Comparison of ENCODE assay signal across 15 cellular contexts in the genomic region with DNA sequence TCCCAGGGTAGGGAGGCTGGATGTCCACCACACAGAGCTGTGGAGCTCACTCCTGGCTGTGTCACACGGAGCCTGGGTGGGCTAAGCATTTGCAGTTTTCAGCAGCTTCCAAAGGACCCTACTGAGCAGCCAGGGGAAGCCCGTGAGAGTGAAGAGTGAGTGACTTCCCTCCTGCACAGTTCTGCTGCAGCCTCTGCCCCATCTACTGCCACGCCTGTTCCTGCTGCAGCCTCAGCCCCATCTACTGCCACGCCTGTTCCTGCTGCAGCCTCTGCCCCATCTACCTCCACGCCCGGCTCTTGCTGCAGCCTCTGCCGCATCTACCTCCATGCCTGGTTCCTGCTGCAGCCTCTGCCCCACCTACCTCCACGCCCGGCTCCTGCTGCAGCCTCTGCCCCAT. TPM values are rescaled to one million over a fixed set of nuclear protein-coding genes. Genes with fewer than 3 reads are reported as not detected.
DNase-seq lines count a peak whose midpoint lies in the region; ATAC-seq and TF ChIP-seq lines count a peak whose summit lies in the region.
"Had no signal": no experiment of that assay in that cellular context is flagged by ENCODE, and none has a peak within 500 bp of the region (broad histone marks: within the 10 kb centered on the region; RNA-seq: fewer than 3 reads in every experiment).

No MANE protein-coding gene starts in this region.

- H3K27ac Mint-ChIP-seq in activated naive CD8-positive, alpha-beta T cell treated with anti-CD3 and anti-CD28 coated beads, Interleukin-2, amount 10 ng/mL, durations not matched to agents 7 days and 5 days, result peak overlapping the region; percentile 51
- H3K27ac Mint-ChIP-seq in activated naive CD8-positive, alpha-beta T cell treated with anti-CD3 and anti-CD28 coated beads, Interleukin-2, amount 50 U/mL, for 24 hours, result no peak overlapping the region
- H3K27ac Mint-ChIP-seq in central memory CD8-positive, alpha-beta T cell (ENCODE audit: low read depth), result peak overlapping the region; percentile 90

- peak; percentile 55 for ATAC-seq in activated naive CD8-positive, alpha-beta T cell treated with anti-CD3 and anti-CD28 coated beads, Interleukin-2, amount 10 ng/mL, durations not matched to agents 7 days and 5 days (ENCODE audit: low read depth)
- ATAC-seq in activated naive CD8-positive, alpha-beta T cell treated with anti-CD3 and anti-CD28 coated beads, Interleukin-2, amount 50 U/mL, for 24 hours, result no peak
- ATAC-seq in central memory CD8-positive, alpha-beta T cell (replicated peaks; ENCODE audit: extremely low read depth, poor library complexity, severe bottlenecking), result peak; percentile 50
- ATAC-seq in upper lobe of right lung (no peak), HG03521 (IDR thresholded peaks at IDR 0.05; ENCODE audit: unreplicated experiment) (no peak)
- ATAC-seq: stimulated activated naive CD8-positive, alpha-beta T cell treated with anti-CD3 and anti-CD28 coated beads, Interleukin-15, Interleukin-2, amounts not matched to agents 100 U/mL and 50 U/mL, for 24 hours had no signal

- H3K27ac ChIP-seq in upper lobe of right lung (peak overlapping the region; percentile 24), A673 (ENCODE audit: low read depth, low read length, poor library complexity, severe bottlenecking) (no peak overlapping the region)
- H3K27ac ChIP-seq: brain microvascular endothelial cell had no signal

- no TSS peak for BruUV-seq in A673 (replicated peaks; lab: Mats Ljungman, UMichigan)

- CTCF ChIA-PET in A673 (lab: Charles Lee), result no interaction called here

- peaks cover 4% of the 10 kb centered on the region for H3K36me3 Mint-ChIP-seq in activated naive CD8-positive, alpha-beta T cell treated with anti-CD3 and anti-CD28 coated beads, Interleukin-2, amount 10 ng/mL, durations not matched to agents 7 days and 5 days
- peaks cover 2% of the 10 kb centered on the region for H3K36me3 Mint-ChIP-seq in activated naive CD8-positive, alpha-beta T cell treated with anti-CD3 and anti-CD28 coated beads, Interleukin-2, amount 50 U/mL, for 24 hours (ENCODE audit: low read depth)
- H3K36me3 Mint-ChIP-seq in central memory CD8-positive, alpha-beta T cell (ENCODE audit: insufficient read depth), result peaks cover 22% of the 10 kb centered on the region

- TF ChIP-seq CTCF in upper lobe of right lung (IDR thresholded peaks at IDR 0.05), result no peak
- no peak for TF ChIP-seq CTCF in A673 (conservative IDR thresholded peaks at IDR 0.05; ENCODE audit: low read depth, low read length)

- DNase-seq in activated naive CD8-positive, alpha-beta T cell treated with anti-CD3 and anti-CD28 coated beads, Interleukin-2, amount 10 ng/mL, durations not matched to agents 7 days and 5 days, result peak; percentile 51
- DNase-seq in activated naive CD8-positive, alpha-beta T cell treated with anti-CD3 and anti-CD28 coated beads, Interleukin-2, amount 50 U/mL, for 24 hours, result no peak
- DNase-seq in SKM-1 (lab: John Stamatoyannopoulos, UW; ENCODE audit: unreplicated experiment) (peak; percentile 21), upper lobe of right lung (no peak), A673 (ENCODE audit: low spot score) (no peak), DMS153 (lab: John Stamatoyannopoulos, UW) (no peak)
- no peak for DNase-seq in central memory CD8-positive, alpha-beta T cell (ENCODE audit: low spot score in 2 of 2)
- DNase-seq: brain microvascular endothelial cell; GDM1; islet precursor cell; NCI-H1092 treated with DMSO at 0.1 percent for 48 hours; stimulated activated naive CD8-positive, alpha-beta T cell treated with anti-CD3 and anti-CD28 coated beads, Interleukin-15, Interleukin-2, amounts not matched to agents 100 U/mL and 50 U/mL, for 24 hours; SW 1271 had no signal

- intact Hi-C loops in upper lobe of right lung (cut with DNase I) (no loop called here), A673 (cut with micrococcal nuclease; ENCODE audit: unreplicated experiment) (no loop called here)

- H3K4me3 ChIP-seq in upper lobe of right lung (no peak overlapping the region), A673 (ENCODE audit: low read depth, low read length, poor library complexity, severe bottlenecking) (no peak overlapping the region)

- peaks cover 33% of the 10 kb centered on the region for H3K4me1 Mint-ChIP-seq in activated naive CD8-positive, alpha-beta T cell treated with anti-CD3 and anti-CD28 coated beads, Interleukin-2, amount 10 ng/mL, durations not matched to agents 7 days and 5 days
- H3K4me1 Mint-ChIP-seq in activated naive CD8-positive, alpha-beta T cell treated with anti-CD3 and anti-CD28 coated beads, Interleukin-2, amount 50 U/mL, for 24 hours, result peaks cover 46% of the 10 kb centered on the region
- peaks cover 39% of the 10 kb centered on the region for H3K4me1 Mint-ChIP-seq in central memory CD8-positive, alpha-beta T cell

- no peaks in the 10 kb centered on the region for H3K36me3 ChIP-seq in upper lobe of right lung
- H3K36me3 ChIP-seq in A673 (ENCODE audit: insufficient read depth, low read length, poor library complexity, severe bottlenecking), result no peaks in the 10 kb centered on the region
- H3K36me3 ChIP-seq: brain microvascular endothelial cell had no signal

- no peaks in the 10 kb centered on the region for H3K9me3 Mint-ChIP-seq in activated naive CD8-positive, alpha-beta T cell treated with anti-CD3 and anti-CD28 coated beads, Interleukin-2, amount 10 ng/mL, durations not matched to agents 7 days and 5 days
- H3K9me3 Mint-ChIP-seq in activated naive CD8-positive, alpha-beta T cell treated with anti-CD3 and anti-CD28 coated beads, Interleukin-2, amount 50 U/mL, for 24 hours, result no peaks in the 10 kb centered on the region
- no peaks in the 10 kb centered on the region for H3K9me3 Mint-ChIP-seq in central memory CD8-positive, alpha-beta T cell

- POLR2A ChIA-PET in activated naive CD8-positive, alpha-beta T cell treated with anti-CD3 and anti-CD28 coated beads, Interleukin-2, amount 10 ng/mL, durations not matched to agents 7 days and 5 days (lab: Charles Lee), result interaction anchor here (1.1 to 4.8 kb wide), 2 partner anchors 11 to 14 kb away, joined by 4 to 35 read pairs; partner anchors contain the start of gene ADAM8
- POLR2A ChIA-PET in A673 (lab: Charles Lee; ENCODE audit: low non-redundant PET), result no interaction called here

- H3K4me1 ChIP-seq in upper lobe of right lung, result peaks cover 28% of the 10 kb centered on the region
- H3K4me1 ChIP-seq in A673 (ENCODE audit: insufficient read depth, low read length, poor library complexity, severe bottlenecking), result peaks cover 11% of the 10 kb centered on the region

- H3K4me3 Mint-ChIP-seq in activated naive CD8-positive, alpha-beta T cell treated with anti-CD3 and anti-CD28 coated beads, Interleukin-2, amount 10 ng/mL, durations not matched to agents 7 days and 5 days, result peak overlapping the region; percentile 66
- no peak overlapping the region for H3K4me3 Mint-ChIP-seq in activated naive CD8-positive, alpha-beta T cell treated with anti-CD3 and anti-CD28 coated beads, Interleukin-2, amount 50 U/mL, for 24 hours
- H3K4me3 Mint-ChIP-seq in central memory CD8-positive, alpha-beta T cell, result peak overlapping the region; percentile 72

- no peaks in the 10 kb centered on the region for H3K27me3 Mint-ChIP-seq in activated naive CD8-positive, alpha-beta T cell treated with anti-CD3 and anti-CD28 coated beads, Interleukin-2, amount 10 ng/mL, durations not matched to agents 7 days and 5 days
- no peaks in the 10 kb centered on the region for H3K27me3 Mint-ChIP-seq in activated naive CD8-positive, alpha-beta T cell treated with anti-CD3 and anti-CD28 coated beads, Interleukin-2, amount 50 U/mL, for 24 hours
- no peaks in the 10 kb centered on the region for H3K27me3 Mint-ChIP-seq in central memory CD8-positive, alpha-beta T cell

- H3K9me3 ChIP-seq in upper lobe of right lung (no peaks in the 10 kb centered on the region), A673 (ENCODE audit: low read depth, low read length, poor library complexity, severe bottlenecking) (no peaks in the 10 kb centered on the region)

- H3K27me3 ChIP-seq in upper lobe of right lung (no peaks in the 10 kb centered on the region), A673 (replicated peaks; ENCODE audit: insufficient read depth, low read depth, low read length, poor library complexity) (no peaks in the 10 kb centered on the region)
- H3K27me3 ChIP-seq: brain microvascular endothelial cell had no signal

RNA-seq across cellular contexts. Expression of gene ADAM8, which starts 12.2 kb away (rescaled TPM):
- total RNA-seq in activated naive CD8-positive, alpha-beta T cell treated with anti-CD3 and anti-CD28 coated beads, Interleukin-2, amount 10 ng/mL, durations not matched to agents 7 days and 5 days, result 10 to 100 TPM; 90.8 to 91.0 TPM
- 20.3 TPM for total RNA-seq in upper lobe of right lung
- 1.0 and 1.2 TPM in 2 replicates for total RNA-seq in A673 (2021)

RNA-seq across cellular contexts. Expression of gene VENTX, which starts 26.8 kb away (rescaled TPM):
- total RNA-seq in activated naive CD8-positive, alpha-beta T cell treated with anti-CD3 and anti-CD28 coated beads, Interleukin-2, amount 10 ng/mL, durations not matched to agents 7 days and 5 days, result under 1 TPM in 1 of 2 experiments, not detected in 1; 0.11 TPM
- total RNA-seq in upper lobe of right lung (3.4 TPM), A673 (2021) (not detected in 2 replicates)
- total RNA-seq: renal cortical epithelial cell had no signal

RNA-seq across cellular contexts. Expression of gene UTF1, which starts 34.4 kb away (rescaled TPM):
- total RNA-seq in activated naive CD8-positive, alpha-beta T cell treated with anti-CD3 and anti-CD28 coated beads, Interleukin-2, amount 10 ng/mL, durations not matched to agents 7 days and 5 days, result not detected
- total RNA-seq in upper lobe of right lung (not detected), A673 (2021) (not detected in 2 replicates)
- total RNA-seq: renal cortical epithelial cell had no signal

RNA-seq across cellular contexts. Expression of gene TUBGCP2, which starts 44.2 kb away (rescaled TPM):
- total RNA-seq in activated naive CD8-positive, alpha-beta T cell treated with anti-CD3 and anti-CD28 coated beads, Interleukin-2, amount 10 ng/mL, durations not matched to agents 7 days and 5 days, result 10 to 100 TPM; 56.4 to 69.3 TPM
- total RNA-seq in upper lobe of right lung (44.6 TPM), A673 (2021) (72.7 and 75.1 TPM in 2 replicates)

RNA-seq across cellular contexts. Expression of gene ZNF511, which starts 44.3 kb away (rescaled TPM):
- total RNA-seq in activated naive CD8-positive, alpha-beta T cell treated with anti-CD3 and anti-CD28 coated beads, Interleukin-2, amount 10 ng/mL, durations not matched to agents 7 days and 5 days, result 10 to 100 TPM; 44.5 to 47.4 TPM
- 42.8 TPM for total RNA-seq in upper lobe of right lung
- total RNA-seq in A673 (2021), result 51.8 and 61.4 TPM in 2 replicates

Comparison
In these comparisons a context has a peak if more than half of its experiments do, and no peak if none do; other contexts are left out.
1. ATAC-seq: peak in activated naive CD8-positive, alpha-beta T cell treated with anti-CD3 and anti-CD28 coated beads, Interleukin-2, amount 10 ng/mL, durations not matched to agents 7 days and 5 days (single experiment) and central memory CD8-positive, alpha-beta T cell (single experiment); none in activated naive CD8-positive, alpha-beta T cell treated with anti-CD3 and anti-CD28 coated beads, Interleukin-2, amount 50 U/mL, for 24 hours (single experiment), upper lobe of right lung (single experiment) and HG03521 (single experiment).
2. DNase-seq: peak in activated naive CD8-positive, alpha-beta T cell treated with anti-CD3 and anti-CD28 coated beads, Interleukin-2, amount 10 ng/mL, durations not matched to agents 7 days and 5 days (single experiment) and SKM-1 (single experiment); none in activated naive CD8-positive, alpha-beta T cell treated with anti-CD3 and anti-CD28 coated beads, Interleukin-2, amount 50 U/mL, for 24 hours (single experiment), central memory CD8-positive, alpha-beta T cell (0 of 2), upper lobe of right lung (single experiment), A673 (single experiment) and DMS153 (single experiment).